ENCODE assay signal across 29 cellular contexts in genomic region chr9:12627091-12627490, GRCh38.
"Had no signal": no experiment of that assay in that cellular context is flagged by ENCODE, and none has a peak within 500 bp of the region (broad histone marks: within the 10 kb centered on the region; RNA-seq: fewer than 3 reads in every experiment).

No MANE protein-coding gene starts in this region.

- DNase-seq: stimulated activated CD4-positive, alpha-beta T cell treated with anti-CD3 and anti-CD28 coated beads, Interleukin-2, amount 100 ng/mL, for 48 hours; stimulated activated CD4-positive, alpha-beta T cell treated with anti-CD3 and anti-CD28 coated beads, Interleukin-4, amount 100 ng/mL, for 1 hour; stimulated activated CD4-positive, alpha-beta T cell treated with anti-CD3 and anti-CD28 coated beads, Interleukin-4, amount 100 ng/mL, for 24 hours; stimulated activated CD4-positive, alpha-beta T cell treated with anti-CD3 and anti-CD28 coated beads, Interleukin-4, amount 100 ng/mL, for 4 hours; stimulated activated CD8-positive, alpha-beta memory T cell treated with anti-CD3 and anti-CD28 coated beads, Interleukin-4, amount 100 ng/mL, for 48 hours; stimulated activated naive B cell treated with anti-CD40 and anti-IgM and Interleukin-4, amounts not matched to agents 10 μg/mL and 1 μg/mL and 100 μg/mL, for 72 hours; stimulated activated naive CD4-positive, alpha-beta T cell; stimulated activated naive CD4-positive, alpha-beta T cell treated with Interleukin-2 at 50 U/mL for 16 hours; stimulated activated naive CD8-positive, alpha-beta T cell treated with anti-CD3 and anti-CD28 coated beads, Interleukin-15, amount 100 ng/mL, for 72 hours; stimulated activated naive CD8-positive, alpha-beta T cell treated with anti-CD3 and anti-CD28 coated beads, Interleukin-15, Interleukin-2, amounts not matched to agents 100 U/mL and 50 U/mL, for 24 hours; stomach; substantia nigra; testis; thyroid gland; tibial artery; transverse colon; trophoblast cell; upper lobe of left lung; upper lobe of right lung; uterus had no signal

- H3K4me3 Mint-ChIP-seq: stimulated activated effector memory CD8-positive, alpha-beta T cell treated with anti-CD3 and anti-CD28 coated beads, Interleukin-12 subunit alpha, Interleukin-12 subunit beta, amount 100 ng/mL, for 72 hours; stimulated activated memory B cell treated with anti-CD40 and anti-IgM and Interleukin-4, amounts not matched to agents 10 μg/mL and 1 μg/mL and 100 μg/mL, for 72 hours; stimulated activated naive B cell treated with anti-CD40 and anti-IgM and Interleukin-4, amounts not matched to agents 10 μg/mL and 1 μg/mL and 100 μg/mL, for 72 hours; stimulated activated naive CD8-positive, alpha-beta T cell treated with anti-CD3 and anti-CD28 coated beads, Interleukin-15, amount 100 ng/mL, for 72 hours; stimulated activated naive CD8-positive, alpha-beta T cell treated with anti-CD3 and anti-CD28 coated beads, Interleukin-15, Interleukin-2, amounts not matched to agents 100 ng/mL and 50 ng/mL, for 24 hours; type B pancreatic cell had no signal

- H3K27me3 ChIP-seq: stomach, suprapubic skin, testis, thyroid gland, tibial nerve, transverse colon, upper lobe of left lung, upper lobe of right lung, uterus, vagina had no signal

- H3K4me1 Mint-ChIP-seq: stimulated activated effector memory CD8-positive, alpha-beta T cell treated with anti-CD3 and anti-CD28 coated beads, Interleukin-12 subunit alpha, Interleukin-12 subunit beta, amount 100 ng/mL, for 72 hours; stimulated activated memory B cell treated with anti-CD40 and anti-IgM and Interleukin-4, amounts not matched to agents 10 μg/mL and 1 μg/mL and 100 μg/mL, for 72 hours; stimulated activated naive B cell treated with anti-CD40 and anti-IgM and Interleukin-4, amounts not matched to agents 10 μg/mL and 1 μg/mL and 100 μg/mL, for 72 hours; stimulated activated naive CD8-positive, alpha-beta T cell treated with anti-CD3 and anti-CD28 coated beads, Interleukin-15, amount 100 ng/mL, for 72 hours had no signal

- H3K4me3 ChIP-seq: stomach, suprapubic skin, testis, thoracic aorta, thyroid gland, tibial artery, tibial nerve, transverse colon, upper lobe of left lung, upper lobe of right lung, uterus, vagina had no signal

- H3K36me3 ChIP-seq: stomach, suprapubic skin, thoracic aorta, thyroid gland, tibial artery, tibial nerve, transverse colon, upper lobe of left lung, upper lobe of right lung, uterus, vagina had no signal

- H3K27me3 Mint-ChIP-seq: stimulated activated memory B cell treated with anti-CD40 and anti-IgM and Interleukin-4, amounts not matched to agents 10 μg/mL and 1 μg/mL and 100 μg/mL, for 72 hours; stimulated activated naive B cell treated with anti-CD40 and anti-IgM and Interleukin-4, amounts not matched to agents 10 μg/mL and 1 μg/mL and 100 μg/mL, for 72 hours; stimulated activated naive CD8-positive, alpha-beta T cell treated with anti-CD3 and anti-CD28 coated beads, Interleukin-15, amount 100 ng/mL, for 72 hours; stimulated activated naive CD8-positive, alpha-beta T cell treated with anti-CD3 and anti-CD28 coated beads, Interleukin-15, Interleukin-2, amounts not matched to agents 100 ng/mL and 50 ng/mL, for 24 hours had no signal

- FAIRE-seq: urothelium cell line had no signal

- H3K9me3 ChIP-seq: stomach, suprapubic skin, testis, thoracic aorta, thyroid gland, tibial artery, tibial nerve, transverse colon, upper lobe of left lung, upper lobe of right lung, uterus, vagina had no signal

- H3K27ac Mint-ChIP-seq: stimulated activated effector memory CD8-positive, alpha-beta T cell treated with anti-CD3 and anti-CD28 coated beads, Interleukin-12 subunit alpha, Interleukin-12 subunit beta, amount 100 ng/mL, for 72 hours; stimulated activated memory B cell treated with anti-CD40 and anti-IgM and Interleukin-4, amounts not matched to agents 10 μg/mL and 1 μg/mL and 100 μg/mL, for 72 hours; stimulated activated naive B cell treated with anti-CD40 and anti-IgM and Interleukin-4, amounts not matched to agents 10 μg/mL and 1 μg/mL and 100 μg/mL, for 72 hours; stimulated activated naive CD8-positive, alpha-beta T cell treated with anti-CD3 and anti-CD28 coated beads, Interleukin-15, amount 100 ng/mL, for 72 hours; stimulated activated naive CD8-positive, alpha-beta T cell treated with anti-CD3 and anti-CD28 coated beads, Interleukin-15, Interleukin-2, amounts not matched to agents 100 ng/mL and 50 ng/mL, for 24 hours; type B pancreatic cell had no signal

- H3K36me3 Mint-ChIP-seq: stimulated activated effector memory CD8-positive, alpha-beta T cell treated with anti-CD3 and anti-CD28 coated beads, Interleukin-12 subunit alpha, Interleukin-12 subunit beta, amount 100 ng/mL, for 72 hours; stimulated activated memory B cell treated with anti-CD40 and anti-IgM and Interleukin-4, amounts not matched to agents 10 μg/mL and 1 μg/mL and 100 μg/mL, for 72 hours; stimulated activated naive B cell treated with anti-CD40 and anti-IgM and Interleukin-4, amounts not matched to agents 10 μg/mL and 1 μg/mL and 100 μg/mL, for 72 hours; type B pancreatic cell had no signal

- H3K9me3 Mint-ChIP-seq: stimulated activated memory B cell treated with anti-CD40 and anti-IgM and Interleukin-4, amounts not matched to agents 10 μg/mL and 1 μg/mL and 100 μg/mL, for 72 hours; type B pancreatic cell had no signal

- H3K4me1 ChIP-seq: stomach, suprapubic skin, testis, thyroid gland, tibial artery, tibial nerve, transverse colon, upper lobe of left lung, upper lobe of right lung, uterus, vagina had no signal
